In the genomic region with DNA sequence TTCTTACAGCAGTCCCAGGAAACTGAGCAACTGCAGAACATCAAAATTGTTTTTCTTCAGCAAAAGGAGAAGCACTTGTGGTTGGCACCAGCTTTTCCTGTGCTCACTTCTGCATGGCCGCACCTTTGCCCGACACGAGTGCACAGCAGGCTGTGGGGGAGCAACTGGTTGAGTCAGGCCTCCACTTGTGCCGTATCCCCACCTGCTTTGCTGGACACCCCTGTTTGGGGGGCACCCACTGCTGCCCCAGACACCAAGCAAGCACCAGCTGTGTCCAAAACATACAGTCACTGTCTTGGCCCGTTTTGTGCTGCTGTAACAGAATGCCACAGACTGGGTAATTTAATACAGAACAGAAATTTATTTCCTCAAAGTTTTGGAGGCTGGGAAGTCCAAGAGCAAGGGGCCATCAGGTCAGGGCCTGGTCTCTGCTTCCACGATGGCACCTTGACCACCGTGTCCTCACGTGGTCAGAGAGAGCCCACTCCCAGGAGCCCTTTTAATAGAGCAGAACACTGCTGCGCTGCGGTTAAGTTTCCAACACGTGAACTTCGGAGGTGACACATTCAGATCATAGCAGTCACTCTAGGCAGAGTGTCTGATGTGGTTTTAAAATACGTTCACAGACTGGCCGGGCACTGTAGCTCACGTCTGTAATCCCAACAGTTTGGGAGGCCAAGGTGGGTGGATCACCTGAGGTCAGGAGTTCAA, we compare ENCODE assay signal across 1 cellular context.
TF ChIP-seq lines count a peak whose summit lies in the region.

No MANE protein-coding gene starts in this region.

TF ChIP-seq in GM23338, 12 proteins besides CTCF, POLR2A, EP300 and RAD21 (continued from another document):
- TF ChIP-seq, protein P1, sequence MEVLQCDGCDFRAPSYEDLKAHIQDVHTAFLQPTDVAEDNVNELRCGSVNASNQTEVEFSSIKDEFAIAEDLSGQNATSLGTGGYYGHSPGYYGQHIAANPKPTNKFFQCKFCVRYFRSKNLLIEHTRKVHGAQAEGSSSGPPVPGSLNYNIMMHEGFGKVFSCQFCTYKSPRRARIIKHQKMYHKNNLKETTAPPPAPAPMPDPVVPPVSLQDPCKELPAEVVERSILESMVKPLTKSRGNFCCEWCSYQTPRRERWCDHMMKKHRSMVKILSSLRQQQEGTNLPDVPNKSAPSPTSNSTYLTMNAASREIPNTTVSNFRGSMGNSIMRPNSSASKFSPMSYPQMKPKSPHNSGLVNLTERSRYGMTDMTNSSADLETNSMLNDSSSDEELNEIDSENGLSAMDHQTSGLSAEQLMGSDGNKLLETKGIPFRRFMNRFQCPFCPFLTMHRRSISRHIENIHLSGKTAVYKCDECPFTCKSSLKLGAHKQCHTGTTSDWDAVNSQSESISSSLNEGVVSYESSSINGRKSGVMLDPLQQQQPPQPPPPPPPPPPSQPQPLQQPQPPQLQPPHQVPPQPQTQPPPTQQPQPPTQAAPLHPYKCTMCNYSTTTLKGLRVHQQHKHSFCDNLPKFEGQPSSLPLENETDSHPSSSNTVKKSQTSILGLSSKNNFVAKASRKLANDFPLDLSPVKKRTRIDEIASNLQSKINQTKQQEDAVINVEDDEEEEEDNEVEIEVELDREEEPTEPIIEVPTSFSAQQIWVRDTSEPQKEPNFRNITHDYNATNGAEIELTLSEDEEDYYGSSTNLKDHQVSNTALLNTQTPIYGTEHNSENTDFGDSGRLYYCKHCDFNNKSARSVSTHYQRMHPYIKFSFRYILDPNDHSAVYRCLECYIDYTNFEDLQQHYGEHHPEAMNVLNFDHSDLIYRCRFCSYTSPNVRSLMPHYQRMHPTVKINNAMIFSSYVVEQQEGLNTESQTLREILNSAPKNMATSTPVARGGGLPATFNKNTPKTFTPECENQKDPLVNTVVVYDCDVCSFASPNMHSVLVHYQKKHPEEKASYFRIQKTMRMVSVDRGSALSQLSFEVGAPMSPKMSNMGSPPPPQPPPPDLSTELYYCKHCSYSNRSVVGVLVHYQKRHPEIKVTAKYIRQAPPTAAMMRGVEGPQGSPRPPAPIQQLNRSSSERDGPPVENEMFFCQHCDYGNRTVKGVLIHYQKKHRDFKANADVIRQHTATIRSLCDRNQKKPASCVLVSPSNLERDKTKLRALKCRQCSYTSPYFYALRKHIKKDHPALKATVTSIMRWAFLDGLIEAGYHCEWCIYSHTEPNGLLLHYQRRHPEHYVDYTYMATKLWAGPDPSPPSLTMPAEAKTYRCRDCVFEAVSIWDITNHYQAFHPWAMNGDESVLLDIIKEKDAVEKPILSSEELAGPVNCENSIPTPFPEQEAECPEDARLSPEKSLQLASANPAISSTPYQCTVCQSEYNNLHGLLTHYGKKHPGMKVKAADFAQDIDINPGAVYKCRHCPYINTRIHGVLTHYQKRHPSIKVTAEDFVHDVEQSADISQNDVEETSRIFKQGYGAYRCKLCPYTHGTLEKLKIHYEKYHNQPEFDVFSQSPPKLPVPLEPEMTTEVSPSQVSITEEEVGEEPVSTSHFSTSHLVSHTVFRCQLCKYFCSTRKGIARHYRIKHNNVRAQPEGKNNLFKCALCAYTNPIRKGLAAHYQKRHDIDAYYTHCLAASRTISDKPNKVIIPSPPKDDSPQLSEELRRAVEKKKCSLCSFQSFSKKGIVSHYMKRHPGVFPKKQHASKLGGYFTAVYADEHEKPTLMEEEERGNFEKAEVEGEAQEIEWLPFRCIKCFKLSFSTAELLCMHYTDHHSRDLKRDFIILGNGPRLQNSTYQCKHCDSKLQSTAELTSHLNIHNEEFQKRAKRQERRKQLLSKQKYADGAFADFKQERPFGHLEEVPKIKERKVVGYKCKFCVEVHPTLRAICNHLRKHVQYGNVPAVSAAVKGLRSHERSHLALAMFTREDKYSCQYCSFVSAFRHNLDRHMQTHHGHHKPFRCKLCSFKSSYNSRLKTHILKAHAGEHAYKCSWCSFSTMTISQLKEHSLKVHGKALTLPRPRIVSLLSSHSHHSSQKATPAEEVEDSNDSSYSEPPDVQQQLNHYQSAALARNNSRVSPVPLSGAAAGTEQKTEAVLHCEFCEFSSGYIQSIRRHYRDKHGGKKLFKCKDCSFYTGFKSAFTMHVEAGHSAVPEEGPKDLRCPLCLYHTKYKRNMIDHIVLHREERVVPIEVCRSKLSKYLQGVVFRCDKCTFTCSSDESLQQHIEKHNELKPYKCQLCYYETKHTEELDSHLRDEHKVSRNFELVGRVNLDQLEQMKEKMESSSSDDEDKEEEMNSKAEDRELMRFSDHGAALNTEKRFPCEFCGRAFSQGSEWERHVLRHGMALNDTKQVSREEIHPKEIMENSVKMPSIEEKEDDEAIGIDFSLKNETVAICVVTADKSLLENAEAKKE (CRISPR knock-in tag; IDR thresholded peaks at IDR 0.05) = no peak
- TF ChIP-seq EZH2 (IDR thresholded peaks at IDR 0.05; ENCODE audit: low read depth, unreplicated experiment) = no peak
- TF ChIP-seq EZH2phosphoT487 (IDR thresholded peaks at IDR 0.05; ENCODE audit: unreplicated experiment) = no peak
- no peak for TF ChIP-seq STAT1 (IDR thresholded peaks at IDR 0.05; ENCODE audit: unreplicated experiment)
- TF ChIP-seq CREB1 (CRISPR knock-in tag; IDR thresholded peaks at IDR 0.05; ENCODE audit: low read depth) = no peak
- no peak for TF ChIP-seq ZNF114 (CRISPR knock-in tag; IDR thresholded peaks at IDR 0.05)
- no peak for TF ChIP-seq NANOG (IDR thresholded peaks at IDR 0.05; ENCODE audit: borderline replicate concordance)
- TF ChIP-seq ZNF331 (CRISPR knock-in tag; IDR thresholded peaks at IDR 0.05; ENCODE audit: low read depth) = no peak
